ENCODE assay signal across 12 cellular contexts in the genomic region with DNA sequence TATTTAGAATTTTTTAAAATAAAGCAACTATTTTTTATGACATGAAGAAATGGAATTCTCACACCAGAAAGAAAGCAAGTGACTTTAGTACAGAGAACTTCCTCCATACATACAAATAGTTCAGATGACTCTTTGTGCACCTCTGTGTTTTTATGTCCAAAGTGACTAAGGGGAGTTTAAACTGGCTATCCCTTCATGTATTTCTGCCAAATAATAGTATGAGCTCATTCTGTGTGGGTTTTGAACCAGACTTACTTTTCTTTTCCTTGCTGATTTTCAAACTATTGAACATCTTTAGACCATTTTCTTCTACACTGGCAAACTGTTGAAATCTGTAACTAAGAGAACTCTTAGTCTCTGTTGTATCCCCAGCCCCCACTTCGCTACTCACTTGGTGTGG.
"Had no signal": no experiment of that assay in that cellular context is flagged by ENCODE, and none has a peak within 500 bp of the region (broad histone marks: within the 10 kb centered on the region; RNA-seq: fewer than 3 reads in every experiment).

No MANE protein-coding gene starts in this region.

- H3K4me1 ChIP-seq: adrenal gland, gastroesophageal sphincter, sigmoid colon had no signal

- H3K36me3 ChIP-seq: adrenal gland, gastroesophageal sphincter, sigmoid colon, thoracic aorta had no signal

- H3K27ac ChIP-seq: adrenal gland, gastroesophageal sphincter, sigmoid colon, thoracic aorta had no signal

- H3K4me3 ChIP-seq: adrenal gland, gastroesophageal sphincter, sigmoid colon, thoracic aorta had no signal

- H3K9me3 ChIP-seq: adrenal gland, gastroesophageal sphincter, sigmoid colon, thoracic aorta had no signal

- DNase-seq: activated CD4-positive, alpha-beta T cell treated with anti-CD3 and anti-CD28 coated beads, Interleukin-2, amount 10 ng/mL, durations not matched to agents 7 days and 5 days; activated naive CD4-positive, alpha-beta T cell treated with anti-CD3 and anti-CD28 coated beads, Interleukin-2, amount 10 ng/mL, durations not matched to agents 7 days and 5 days; adrenal gland; kidney; left ventricle myocardium superior; mesendoderm; nephron progenitor cell; sigmoid colon; stimulated activated CD4-positive, alpha-beta T cell treated with anti-CD3 and anti-CD28 coated beads, Interleukin-2, amount 100 ng/mL, for 48 hours; stimulated activated naive CD8-positive, alpha-beta T cell treated with anti-CD3 and anti-CD28 coated beads, Interleukin-15, amount 100 ng/mL, for 72 hours had no signal

- H3K27me3 ChIP-seq: gastroesophageal sphincter, sigmoid colon had no signal
